ENCODE assay signal across 14 cellular contexts in the genomic region with DNA sequence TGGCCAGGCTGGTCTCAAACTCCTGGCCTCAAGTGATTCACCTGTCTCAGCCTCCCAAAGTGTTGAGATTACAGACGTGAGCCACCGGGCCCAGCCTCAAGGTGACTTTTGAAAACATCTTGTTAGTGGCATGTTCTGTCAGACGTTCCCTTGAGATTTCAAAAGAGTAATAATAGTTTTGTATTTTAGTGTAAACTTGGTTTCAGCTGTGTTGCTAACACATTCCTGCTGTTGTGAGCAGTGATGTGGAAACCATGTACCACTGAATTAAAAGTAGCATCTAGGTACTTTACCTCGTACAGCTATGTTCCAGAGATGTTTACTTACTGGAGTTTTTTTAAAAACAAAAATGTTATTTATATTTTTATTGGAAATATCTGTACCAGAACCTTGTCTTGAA.
"Had no signal": no experiment of that assay in that cellular context is flagged by ENCODE, and none has a peak within 500 bp of the region (broad histone marks: within the 10 kb centered on the region; RNA-seq: fewer than 3 reads in every experiment).

No MANE protein-coding gene starts in this region.

- H3K36me3 ChIP-seq: cardiac muscle cell, heart left ventricle, neutrophil, thoracic aorta had no signal

- H3K9me3 ChIP-seq: heart left ventricle, neutrophil, stomach, thoracic aorta had no signal

- H3K27me3 ChIP-seq: cardiac muscle cell, heart left ventricle, neutrophil, stomach had no signal

- H3K27ac ChIP-seq: cardiac muscle cell, heart left ventricle, neutrophil, stomach, thoracic aorta had no signal

- ATAC-seq: activated CD8-positive, alpha-beta T cell treated with anti-CD3 and anti-CD28 coated beads, Interleukin-2, amount 10 ng/mL, durations not matched to agents 7 days and 5 days; heart left ventricle; left colon; naive thymus-derived CD8-positive, alpha-beta T cell had no signal

- H3K4me3 ChIP-seq: cardiac muscle cell, heart left ventricle, stomach, thoracic aorta had no signal

- DNase-seq: activated CD4-positive, alpha-beta T cell treated with anti-CD3 and anti-CD28 coated beads for 4 hours; activated CD8-positive, alpha-beta T cell treated with anti-CD3 and anti-CD28 coated beads, Interleukin-2, amount 10 ng/mL, durations not matched to agents 7 days and 5 days; activated naive CD4-positive, alpha-beta T cell treated with anti-CD3 and anti-CD28 coated beads, Interleukin-2, amount 10 ng/mL, durations not matched to agents 7 days and 5 days; activated T-cell treated with anti-CD3 and anti-CD28 coated beads for 4 hours; effector CD4-positive, alpha-beta T cell; foreskin melanocyte; heart left ventricle; left colon; naive thymus-derived CD8-positive, alpha-beta T cell; stimulated activated CD4-positive, alpha-beta T cell treated with anti-CD3 and anti-CD28 coated beads, Interleukin-4, amount 100 ng/mL, for 4 hours; stomach had no signal
